ENCODE assay signal across 22 cellular contexts in the genomic region with DNA sequence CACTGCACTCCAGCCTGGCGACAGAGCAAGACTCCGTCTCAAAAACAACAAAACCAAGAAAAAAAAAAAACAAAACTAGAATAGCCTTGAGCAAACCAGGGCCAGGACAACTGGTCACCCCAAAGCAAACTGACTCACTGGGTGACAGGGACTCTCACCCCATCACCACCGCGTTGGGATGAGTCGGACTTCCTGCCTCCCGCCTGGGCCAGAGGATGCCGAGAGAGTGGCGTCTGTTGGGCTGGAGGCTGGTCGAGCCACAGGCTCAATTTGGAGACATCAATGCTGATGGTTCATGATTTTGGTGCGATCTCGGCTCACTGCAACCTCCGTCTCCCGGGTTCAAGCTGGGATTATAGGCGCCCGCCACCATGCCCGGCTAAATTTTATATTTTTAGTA. TPM values are rescaled to one million over a fixed set of nuclear protein-coding genes. Genes with fewer than 3 reads are reported as not detected.
A peak's percentile ranks its signal among the peaks of the same experiment; 100 is the strongest.
DNase-seq lines count a peak whose midpoint lies in the region; ATAC-seq and TF ChIP-seq lines count a peak whose summit lies in the region.
"Had no signal": no experiment of that assay in that cellular context is flagged by ENCODE, and none has a peak within 500 bp of the region (broad histone marks: within the 10 kb centered on the region; RNA-seq: fewer than 3 reads in every experiment).

No MANE protein-coding gene starts in this region.

- in situ Hi-C loops in IMR-90 (cut with MboI; ENCODE audit: low sequenced_read_pairs) = no loop called here

- H3K79me1 ChIP-seq in IMR-90 (ENCODE audit: low read depth in 1 of 2, low read length in 2 of 2) = no peaks in the 10 kb centered on the region

- no peak overlapping the region for H2BK15ac ChIP-seq in IMR-90 (ENCODE audit: low read depth, low read length)

- H3K27ac Mint-ChIP-seq in activated T-helper 17 cell treated with anti-CD3 and anti-CD28 coated beads, Interleukin-2, amount 50 U/mL, for 72 hours = no peak overlapping the region
- no peak overlapping the region for H3K27ac Mint-ChIP-seq in naive thymus-derived CD4-positive, alpha-beta T cell
- no peak overlapping the region for H3K27ac Mint-ChIP-seq in effector memory CD8-positive, alpha-beta T cell
- H3K27ac Mint-ChIP-seq: activated CD4-positive, alpha-beta memory T cell treated with anti-CD3 and anti-CD28 coated beads for 36 hours; activated naive CD4-positive, alpha-beta T cell treated with anti-CD3 and anti-CD28 coated beads for 36 hours had no signal

- peak overlapping the region; percentile 19 for H2AK9ac ChIP-seq in IMR-90 (replicated peaks; ENCODE audit: low read depth, low read length, poor library complexity)

- DNase-seq in EH (ENCODE audit: low read depth) = peak; percentile 82
- peak; percentile 60 for DNase-seq in IMR-90
- DNase-seq in naive thymus-derived CD4-positive, alpha-beta T cell = no peak
- no peak for DNase-seq in effector memory CD8-positive, alpha-beta T cell
- no peak for DNase-seq in C1 segment of cervical spinal cord (lab: John Stamatoyannopoulos, UW)
- no peak for DNase-seq in Peyer's patch
- DNase-seq: activated CD4-positive, alpha-beta memory T cell treated with anti-CD3 and anti-CD28 coated beads for 36 hours; activated naive CD4-positive, alpha-beta T cell treated with anti-CD3 and anti-CD28 coated beads for 36 hours; effector memory CD4-positive, alpha-beta T cell; heart left ventricle; lower lobe of right lung; NCI-H1417; NCI-H526 treated with DMSO at 0.1 percent for 48 hours; SHP77; stimulated activated naive CD4-positive, alpha-beta T cell; tibial artery had no signal

- H3K18ac ChIP-seq in IMR-90 (ENCODE audit: low read depth, low read length) = no peak overlapping the region

- no peaks in the 10 kb centered on the region; the same call in 1 of the 2 replicates for H3K9me1 ChIP-seq in IMR-90 (ENCODE audit: insufficient read depth, low read length)

- POLR2A ChIA-PET in IMR-90 (lab: Charles Lee; ENCODE audit: unreplicated experiment) = no interaction called here
- POLR2A ChIA-PET in naive thymus-derived CD4-positive, alpha-beta T cell (lab: Charles Lee) = no interaction called here

- no peak for TF ChIP-seq RAD21 in IMR-90 (IDR thresholded peaks at IDR 0.05; ENCODE audit: low read length)

- H3K36me3 Mint-ChIP-seq in activated T-helper 17 cell treated with anti-CD3 and anti-CD28 coated beads, Interleukin-2, amount 50 U/mL, for 72 hours (ENCODE audit: low read depth) = no peaks in the 10 kb centered on the region
- H3K36me3 Mint-ChIP-seq in naive thymus-derived CD4-positive, alpha-beta T cell = peaks cover 0 to 3% (median 0%) of the 10 kb centered on the region in 5 donors
- H3K36me3 Mint-ChIP-seq in effector memory CD8-positive, alpha-beta T cell (ENCODE audit: insufficient read depth) = peaks cover 7% of the 10 kb centered on the region
- H3K36me3 Mint-ChIP-seq: activated CD4-positive, alpha-beta memory T cell treated with anti-CD3 and anti-CD28 coated beads for 36 hours had no signal

- H3K27me3 Mint-ChIP-seq in activated T-helper 17 cell treated with anti-CD3 and anti-CD28 coated beads, Interleukin-2, amount 50 U/mL, for 72 hours = no peaks in the 10 kb centered on the region
- H3K27me3 Mint-ChIP-seq in naive thymus-derived CD4-positive, alpha-beta T cell = peaks cover 0 to 5% (median 4%) of the 10 kb centered on the region in 5 donors
- peaks cover 5 to 7% of the 10 kb centered on the region in 2 donors for H3K27me3 Mint-ChIP-seq in effector memory CD8-positive, alpha-beta T cell

- peaks cover 4% of the 10 kb centered on the region for H3K9me3 ChIP-seq in IMR-90 (ENCODE audit: control insufficient read depth, insufficient read depth, low read length)
- peaks cover 0 to 4% (median 0%) of the 10 kb centered on the region in 3 experiments for H3K9me3 ChIP-seq in naive thymus-derived CD4-positive, alpha-beta T cell (ENCODE audit: control insufficient read depth in 2 of 3, low read length in 3 of 3)
- peaks cover 0 to 8% (median 0%) of the 10 kb centered on the region in 4 donors for H3K9me3 ChIP-seq in Peyer's patch
- H3K9me3 ChIP-seq: lower lobe of right lung had no signal

- no peak overlapping the region for H3K9ac ChIP-seq in IMR-90 (ENCODE audit: low read depth, low read length)

- no peaks in the 10 kb centered on the region for H3K4me1 Mint-ChIP-seq in activated T-helper 17 cell treated with anti-CD3 and anti-CD28 coated beads, Interleukin-2, amount 50 U/mL, for 72 hours
- peaks cover 0 to 5% (median 0%) of the 10 kb centered on the region in 7 donors for H3K4me1 Mint-ChIP-seq in naive thymus-derived CD4-positive, alpha-beta T cell
- H3K4me1 Mint-ChIP-seq in effector memory CD8-positive, alpha-beta T cell (ENCODE audit: low read depth in 2 of 2) = peaks cover 0 to 5% of the 10 kb centered on the region in 2 donors

- no peak overlapping the region for H3K4me3 ChIP-seq in IMR-90 (ENCODE audit: insufficient read depth, low read depth, low read length)
- H3K4me3 ChIP-seq in naive thymus-derived CD4-positive, alpha-beta T cell (ENCODE audit: low read length) = no peak overlapping the region
- no peak overlapping the region for H3K4me3 ChIP-seq in Peyer's patch
- H3K4me3 ChIP-seq: heart left ventricle, lower lobe of right lung, right atrium auricular region, tibial artery had no signal

- no peak overlapping the region for H3K4me2 ChIP-seq in IMR-90 (ENCODE audit: low read depth, low read length)

- CTCF ChIA-PET in IMR-90 (lab: Yijun Ruan, JAX) = no interaction called here
- CTCF ChIA-PET in naive thymus-derived CD4-positive, alpha-beta T cell (lab: Charles Lee) = no interaction called here

- TF ChIP-seq CTCF in IMR-90 (conservative IDR thresholded peaks at IDR 0.05; ENCODE audit: low read depth, low read length) = no peak
- no peak for TF ChIP-seq CTCF in Peyer's patch (IDR thresholded peaks at IDR 0.05)

- WGBS in IMR-90 (ENCODE audit: extremely low coverage in 2 of 2, insufficient read length in 1 of 2), 2 experiments = 90% methylated on average over 6 of the region's 16 CpGs; no CpG with 5 or more reads in 1 of the 2 experiments

- peak; percentile 66 for ATAC-seq in IMR-90 (ENCODE audit: low read depth)
- ATAC-seq in activated T-helper 17 cell treated with anti-CD3 and anti-CD28 coated beads, Interleukin-2, amount 50 U/mL, for 72 hours (replicated peaks) = peak; percentile 39
- ATAC-seq in naive thymus-derived CD4-positive, alpha-beta T cell = peak; percentile 36
- ATAC-seq in effector memory CD8-positive, alpha-beta T cell (replicated peaks) = no peak
- ATAC-seq in GM21529 (IDR thresholded peaks at IDR 0.05; ENCODE audit: unreplicated experiment) = no peak
- ATAC-seq: lower lobe of right lung had no signal

- no peak overlapping the region for H3K23ac ChIP-seq in IMR-90 (ENCODE audit: low read depth, low read length)

- H3K56ac ChIP-seq in IMR-90 (ENCODE audit: extremely low read depth, insufficient read depth, low read length) = no peak overlapping the region

- H3K36me3 ChIP-seq in IMR-90 (ENCODE audit: control insufficient read depth, insufficient read depth, low read length) (no peaks in the 10 kb centered on the region), Peyer's patch (no peaks in the 10 kb centered on the region)
- no peaks in the 10 kb centered on the region for H3K36me3 ChIP-seq in naive thymus-derived CD4-positive, alpha-beta T cell (ENCODE audit: control insufficient read depth in 2 of 3, insufficient read depth in 3 of 3, low read length in 3 of 3)
- H3K36me3 ChIP-seq: heart left ventricle, lower lobe of right lung, right atrium auricular region, tibial artery had no signal

- H3K4me1 ChIP-seq in IMR-90 (ENCODE audit: control insufficient read depth, insufficient read depth, low read length) (no peaks in the 10 kb centered on the region; the same call in 1 of the 2 replicates), Peyer's patch (no peaks in the 10 kb centered on the region)
- no peaks in the 10 kb centered on the region for H3K4me1 ChIP-seq in naive thymus-derived CD4-positive, alpha-beta T cell (ENCODE audit: control insufficient read depth in 2 of 2, insufficient read depth in 2 of 2, low read length in 2 of 2)
- H3K4me1 ChIP-seq: heart left ventricle, lower lobe of right lung, right atrium auricular region, tibial artery had no signal

- H2BK5ac ChIP-seq in IMR-90 (ENCODE audit: low read depth, low read length, poor library complexity, severe bottlenecking) = no peak overlapping the region

- no peak for TF ChIP-seq POLR2A in IMR-90 (IDR thresholded peaks at IDR 0.05; ENCODE audit: low read depth, low read length)
- TF ChIP-seq POLR2A in Peyer's patch (IDR thresholded peaks at IDR 0.05) = no peak

- H4K91ac ChIP-seq in IMR-90 (ENCODE audit: insufficient read depth, low read depth, low read length) = no peak overlapping the region

- H2BK20ac ChIP-seq in IMR-90 (ENCODE audit: low read depth, low read length) = no peak overlapping the region

- no peak overlapping the region; a peak in 1 of 4 replicates for H4K8ac ChIP-seq in IMR-90 (ENCODE audit: low read depth in 2 of 2, low read length in 2 of 2)

- no peaks in the 10 kb centered on the region for H3K9me3 Mint-ChIP-seq in activated T-helper 17 cell treated with anti-CD3 and anti-CD28 coated beads, Interleukin-2, amount 50 U/mL, for 72 hours
- peaks cover 0 to 17% (median 5%) of the 10 kb centered on the region in 11 donors for H3K9me3 Mint-ChIP-seq in naive thymus-derived CD4-positive, alpha-beta T cell
- H3K9me3 Mint-ChIP-seq in effector memory CD8-positive, alpha-beta T cell = no peaks in the 10 kb centered on the region
- H3K9me3 Mint-ChIP-seq: activated naive CD4-positive, alpha-beta T cell treated with anti-CD3 and anti-CD28 coated beads for 36 hours had no signal

- dilution Hi-C loops in IMR-90 (cut with HindIII; ENCODE audit: low sequenced_read_pairs, unreplicated experiment) = no loop called here

- peaks cover 8% of the 10 kb centered on the region for H3K27me3 ChIP-seq in IMR-90 (ENCODE audit: control insufficient read depth, insufficient read depth, low read length)
- no peaks in the 10 kb centered on the region for H3K27me3 ChIP-seq in naive thymus-derived CD4-positive, alpha-beta T cell (ENCODE audit: control insufficient read depth in 2 of 2, insufficient read depth in 2 of 2, low read length in 2 of 2)
- H3K27me3 ChIP-seq in Peyer's patch = no peaks in the 10 kb centered on the region
- H3K27me3 ChIP-seq: right atrium auricular region had no signal

- no peaks in the 10 kb centered on the region for H4K20me1 ChIP-seq in IMR-90 (ENCODE audit: insufficient read depth, low read length)

- no peak overlapping the region for H3K4ac ChIP-seq in IMR-90 (ENCODE audit: low read depth, low read length)

- BruUV-seq in IMR-90 (replicated peaks; lab: Mats Ljungman, UMichigan) = no TSS peak

- H4K5ac ChIP-seq in IMR-90 (ENCODE audit: low read depth, low read length) = no peak overlapping the region

- intact Hi-C loops in IMR-90 (cut with micrococcal nuclease) = no loop called here
- intact Hi-C loops in naive thymus-derived CD4-positive, alpha-beta T cell (cut with micrococcal nuclease) = no loop called here

- H3K27ac ChIP-seq in IMR-90 (ENCODE audit: insufficient read depth, low read length) (no peak overlapping the region), Peyer's patch (no peak overlapping the region)
- no peak overlapping the region for H3K27ac ChIP-seq in naive thymus-derived CD4-positive, alpha-beta T cell (ENCODE audit: low read depth, low read length)
- H3K27ac ChIP-seq: heart left ventricle, HL-60, lower lobe of right lung, right atrium auricular region, tibial artery had no signal

- no peak overlapping the region for H3K4me3 Mint-ChIP-seq in activated T-helper 17 cell treated with anti-CD3 and anti-CD28 coated beads, Interleukin-2, amount 50 U/mL, for 72 hours
- H3K4me3 Mint-ChIP-seq in naive thymus-derived CD4-positive, alpha-beta T cell = no peak overlapping the region
- no peak overlapping the region for H3K4me3 Mint-ChIP-seq in effector memory CD8-positive, alpha-beta T cell
- H3K4me3 Mint-ChIP-seq: activated CD4-positive, alpha-beta memory T cell treated with anti-CD3 and anti-CD28 coated beads for 36 hours; activated naive CD4-positive, alpha-beta T cell treated with anti-CD3 and anti-CD28 coated beads for 36 hours had no signal

- no peak overlapping the region for H2AK5ac ChIP-seq in IMR-90 (ENCODE audit: low read depth, low read length)

- H2AFZ ChIP-seq in IMR-90 (replicated peaks; ENCODE audit: low read length, poor library complexity) = peak overlapping the region; percentile 72

- H3K14ac ChIP-seq in IMR-90 (replicated peaks; ENCODE audit: low read depth, low read length) = no peak overlapping the region

- H2BK120ac ChIP-seq in IMR-90 (ENCODE audit: low read depth, low read length) = no peak overlapping the region

RNA-seq across cellular contexts. Expression of gene TMPRSS9, which starts 11.6 kb away (rescaled TPM):
- total RNA-seq in IMR-90 (2012; rRNA removed) (not detected in 2 replicates), Peyer's patch (1 to 10 TPM in 1 of 4 donors, under 1 TPM in 2, not detected in 1; 0.54 to 2.5 (median 0.85) TPM)
- polyA plus RNA-seq in IMR-90 (2012; rRNA removed) = not detected in 2 replicates
- not detected in 2 replicates for polyA plus RNA-seq in IMR-90 (2012; cell fraction: cytosol; rRNA removed)
- polyA plus RNA-seq in IMR-90 (2012; cell fraction: nucleus; rRNA removed; ENCODE audit: low replicate concordance) = 0.07 and 0.09 TPM in 2 replicates
- total RNA-seq in activated T-helper 17 cell treated with anti-CD3 and anti-CD28 coated beads, Interleukin-2, amount 50 U/mL, for 72 hours = not detected
- not detected for total RNA-seq in naive thymus-derived CD4-positive, alpha-beta T cell
- polyA plus RNA-seq in naive thymus-derived CD4-positive, alpha-beta T cell = not detected
- total RNA-seq: activated CD4-positive, alpha-beta memory T cell treated with anti-CD3 and anti-CD28 coated beads for 36 hours; activated naive CD4-positive, alpha-beta T cell treated with anti-CD3 and anti-CD28 coated beads for 36 hours; fibroblast of lung; lower lobe of right lung; right atrium auricular region; T-helper 1 cell treated with Interleukin-12 subunit alpha and Interleukin-12 subunit beta and Interleukin-4 antibody, amounts not matched to agents 30 ng/mL and 1 ng/mL, for 36 hours had no signal
- polyA plus RNA-seq: fibroblast of lung had no signal

RNA-seq across cellular contexts. Expression of gene SPPL2B, which starts 43.2 kb away (rescaled TPM):
- total RNA-seq in IMR-90 (2012; rRNA removed) = 3.4 and 4.2 TPM in 2 replicates
- polyA plus RNA-seq in IMR-90 (2012; rRNA removed) = 45.7 and 52.0 TPM in 2 replicates
- polyA plus RNA-seq in IMR-90 (2012; cell fraction: cytosol; rRNA removed) = 25.9 and 36.5 TPM in 2 replicates
- polyA plus RNA-seq in IMR-90 (2012; cell fraction: nucleus; rRNA removed; ENCODE audit: low replicate concordance) = 327 and 736 TPM in 2 replicates
- 10 to 100 TPM; 23.7 to 46.5 TPM for total RNA-seq in activated T-helper 17 cell treated with anti-CD3 and anti-CD28 coated beads, Interleukin-2, amount 50 U/mL, for 72 hours
- 100 to 1,000 TPM in 4 of 5 experiments, 10 to 100 TPM in 1; 92.2 to 150 (median 140) TPM for total RNA-seq in naive thymus-derived CD4-positive, alpha-beta T cell
- 10 to 100 TPM; 11.1 to 15.7 TPM for polyA plus RNA-seq in naive thymus-derived CD4-positive, alpha-beta T cell
- total RNA-seq in Peyer's patch = 100 to 1,000 TPM; 196 to 448 (median 270) TPM

RNA-seq across cellular contexts. Expression of gene LSM7, which starts 43.3 kb away (rescaled TPM):
- total RNA-seq in IMR-90 (2012; rRNA removed) = 145 and 200 TPM in 2 replicates
- 544 and 708 TPM in 2 replicates for polyA plus RNA-seq in IMR-90 (2012; rRNA removed)
- polyA plus RNA-seq in IMR-90 (2012; cell fraction: cytosol; rRNA removed) = 747 and 763 TPM in 2 replicates
- 274 and 317 TPM in 2 replicates for polyA plus RNA-seq in IMR-90 (2012; cell fraction: nucleus; rRNA removed; ENCODE audit: low replicate concordance)
- 100 to 1,000 TPM in 1 of 2 donors, 10 to 100 TPM in 1; 96.2 to 140 TPM for total RNA-seq in activated T-helper 17 cell treated with anti-CD3 and anti-CD28 coated beads, Interleukin-2, amount 50 U/mL, for 72 hours
- 100 to 1,000 TPM in 3 of 5 experiments, 10 to 100 TPM in 2; 79.4 to 131 (median 102) TPM for total RNA-seq in naive thymus-derived CD4-positive, alpha-beta T cell
- 100 to 1,000 TPM; 142 to 182 TPM for polyA plus RNA-seq in naive thymus-derived CD4-positive, alpha-beta T cell
- 100 to 1,000 TPM in 2 of 4 donors, 10 to 100 TPM in 2; 59.8 to 152 (median 109) TPM for total RNA-seq in Peyer's patch

RNA-seq across cellular contexts. Expression of gene TIMM13, which starts 55.7 kb away (rescaled TPM):
- total RNA-seq in IMR-90 (2012; rRNA removed) (21.0 and 29.2 TPM in 2 replicates), Peyer's patch (10 to 100 TPM; 28.1 to 44.4 (median 44.0) TPM)
- polyA plus RNA-seq in IMR-90 (2012; rRNA removed) = 62.3 and 93.7 TPM in 2 replicates
- polyA plus RNA-seq in IMR-90 (2012; cell fraction: cytosol; rRNA removed) = 73.2 and 85.8 TPM in 2 replicates
- 30.1 and 56.4 TPM in 2 replicates for polyA plus RNA-seq in IMR-90 (2012; cell fraction: nucleus; rRNA removed; ENCODE audit: low replicate concordance)
- total RNA-seq in activated T-helper 17 cell treated with anti-CD3 and anti-CD28 coated beads, Interleukin-2, amount 50 U/mL, for 72 hours = 100 to 1,000 TPM in 1 of 2 donors, 10 to 100 TPM in 1; 51.0 to 140 TPM
- 10 to 100 TPM; 31.3 to 70.8 (median 35.4) TPM for total RNA-seq in naive thymus-derived CD4-positive, alpha-beta T cell
- 10 to 100 TPM; 63.6 to 75.3 TPM for polyA plus RNA-seq in naive thymus-derived CD4-positive, alpha-beta T cell

Comparison
In these comparisons a context has a peak if more than half of its experiments do, and no peak if none do; other contexts are left out.
1. DNase-seq: peak in EH (single experiment) and IMR-90 (single experiment); none in naive thymus-derived CD4-positive, alpha-beta T cell (0 of 9), effector memory CD8-positive, alpha-beta T cell (0 of 3), C1 segment of cervical spinal cord (0 of 14) and Peyer's patch (0 of 3).
2. ATAC-seq: peak in IMR-90 (single experiment), activated T-helper 17 cell treated with anti-CD3 and anti-CD28 coated beads, Interleukin-2, amount 50 U/mL, for 72 hours (single experiment) and naive thymus-derived CD4-positive, alpha-beta T cell (single experiment); none in effector memory CD8-positive, alpha-beta T cell (single experiment) and GM21529 (single experiment).